ENCODE assay signal across 22 cellular contexts in the genomic region with DNA sequence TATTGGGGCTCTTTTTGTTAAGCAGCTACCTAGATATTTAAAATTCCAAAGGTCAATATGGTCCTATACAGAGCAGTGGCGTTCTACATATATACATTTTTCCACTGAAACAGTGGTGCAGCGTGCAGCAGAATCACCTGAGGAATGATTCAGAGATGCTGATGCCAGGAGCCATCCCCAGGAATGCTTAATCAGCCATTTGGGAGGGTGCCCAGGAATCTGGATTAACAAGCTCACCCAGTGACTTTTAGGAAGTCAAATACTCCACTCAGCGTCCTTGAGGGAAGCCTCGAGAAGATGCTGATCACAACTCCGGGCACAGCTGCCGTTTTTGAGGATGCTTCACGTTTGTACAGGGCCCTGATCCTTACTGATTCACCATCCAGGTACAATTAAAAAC.
DNase-seq lines count a peak whose midpoint lies in the region; ATAC-seq and TF ChIP-seq lines count a peak whose summit lies in the region.
"Had no signal": no experiment of that assay in that cellular context is flagged by ENCODE, and none has a peak within 500 bp of the region (broad histone marks: within the 10 kb centered on the region; RNA-seq: fewer than 3 reads in every experiment).

No MANE protein-coding gene starts in this region.

- no peaks in the 10 kb centered on the region for H3K27me3 Mint-ChIP-seq in GM23338 (ENCODE audit: insufficient read depth, low read depth, poor library complexity)
- H3K27me3 Mint-ChIP-seq in CD8-positive, alpha-beta T cell (ENCODE audit: low read depth) = no peaks in the 10 kb centered on the region
- no peaks in the 10 kb centered on the region for H3K27me3 Mint-ChIP-seq in CD14-positive monocyte (ENCODE audit: low read depth in 3 of 3)
- H3K27me3 Mint-ChIP-seq: activated CD4-positive, alpha-beta T cell treated with anti-CD3 and anti-CD28 coated beads for 36 hours; type B pancreatic cell had no signal

- H3K27ac ChIP-seq in GM23338 (ENCODE audit: low read depth) (no peak overlapping the region), mammary epithelial cell (ENCODE audit: insufficient read depth, low read depth, low read length) (peak overlapping the region; percentile 46)
- no peak overlapping the region for H3K27ac ChIP-seq in CD8-positive, alpha-beta T cell (ENCODE audit: low read depth, low read length)
- H3K27ac ChIP-seq: heart left ventricle, SJSA1 had no signal

- no peaks in the 10 kb centered on the region for H4K20me1 ChIP-seq in GM23338 (replicated peaks; ENCODE audit: insufficient read depth)
- no peaks in the 10 kb centered on the region for H4K20me1 ChIP-seq in mammary epithelial cell (ENCODE audit: insufficient read depth, low read length)

- ATAC-seq in GM23338 (no peak), left lobe of liver (no peak)
- ATAC-seq in CD8-positive, alpha-beta T cell = no peak
- ATAC-seq: activated CD4-positive, alpha-beta T cell treated with anti-CD3 and anti-CD28 coated beads for 36 hours; heart left ventricle; Panc1 had no signal

- in situ Hi-C loops in mammary epithelial cell (cut with MboI; ENCODE audit: low sequenced_read_pairs in 2 of 2) = no loop called here

- H3K4me3 ChIP-seq in GM23338 (no peak overlapping the region), mammary epithelial cell (replicated peaks in 1 of 3; ENCODE audit: insufficient read depth in 1 of 3, low read depth in 2 of 3, low read length in 3 of 3) (no peak overlapping the region)
- no peak overlapping the region for H3K4me3 ChIP-seq in CD8-positive, alpha-beta T cell (ENCODE audit: low read depth, low read length)
- H3K4me3 ChIP-seq: heart left ventricle, SJSA1 had no signal

- H3K4me2 ChIP-seq in GM23338 (no peak overlapping the region), mammary epithelial cell (ENCODE audit: insufficient read depth, low read depth, low read length) (peak overlapping the region; percentile 16)

- H2AFZ ChIP-seq in GM23338 = no peak overlapping the region
- no peak overlapping the region for H2AFZ ChIP-seq in mammary epithelial cell (ENCODE audit: low read depth, low read length)

- BruUV-seq in mammary epithelial cell (replicated peaks; lab: Mats Ljungman, UMichigan) = no TSS peak

- H3K36me3 ChIP-seq in GM23338 (ENCODE audit: insufficient read depth) = no peaks in the 10 kb centered on the region
- no peaks in the 10 kb centered on the region for H3K36me3 ChIP-seq in mammary epithelial cell (ENCODE audit: insufficient read depth, low read length)
- no peaks in the 10 kb centered on the region for H3K36me3 ChIP-seq in CD8-positive, alpha-beta T cell (ENCODE audit: insufficient read depth, low read length)
- H3K36me3 ChIP-seq: heart left ventricle, SJSA1 had no signal

- intact Hi-C loops in mammary epithelial cell (cut with micrococcal nuclease) (no loop called here), CD14-positive monocyte (cut with micrococcal nuclease) (no loop called here)
- intact Hi-C loops in CD8-positive, alpha-beta T cell (cut with DNase I, micrococcal nuclease) = no loop called here

- H3K9me3 Mint-ChIP-seq in GM23338 = no peaks in the 10 kb centered on the region
- H3K9me3 Mint-ChIP-seq in CD8-positive, alpha-beta T cell = no peaks in the 10 kb centered on the region
- H3K9me3 Mint-ChIP-seq in CD14-positive monocyte = no peaks in the 10 kb centered on the region
- H3K9me3 Mint-ChIP-seq: H9, type B pancreatic cell had no signal

- H3K4me1 Mint-ChIP-seq in GM23338 (no peaks in the 10 kb centered on the region; the same call in 2 of the 3 replicates), CD14-positive monocyte (peaks cover 13% of the 10 kb centered on the region)
- H3K4me1 Mint-ChIP-seq in CD8-positive, alpha-beta T cell (ENCODE audit: low read depth) = peaks cover 73% of the 10 kb centered on the region

- H3K4me1 ChIP-seq in GM23338 (ENCODE audit: insufficient read depth) = no peaks in the 10 kb centered on the region
- H3K4me1 ChIP-seq in mammary epithelial cell (ENCODE audit: insufficient read depth, low read length) = peaks cover 46% of the 10 kb centered on the region
- H3K4me1 ChIP-seq in CD8-positive, alpha-beta T cell (ENCODE audit: insufficient read depth, low read length) = peaks cover 43% of the 10 kb centered on the region
- H3K4me1 ChIP-seq: SJSA1 had no signal

- 8% methylated on average over 7 of the region's 7 CpGs for WGBS in mammary epithelial cell (ENCODE audit: low coverage, missing lambda C conversion rate)

- H3K9me2 ChIP-seq in GM23338 (ENCODE audit: insufficient read depth) = peaks cover 9% of the 10 kb centered on the region; the same call in 1 of the 2 replicates

- H3K9ac ChIP-seq in mammary epithelial cell (ENCODE audit: insufficient read depth, low read length) = no peak overlapping the region

- H3K36me3 Mint-ChIP-seq in GM23338 (ENCODE audit: low read depth) (no peaks in the 10 kb centered on the region), CD14-positive monocyte (no peaks in the 10 kb centered on the region)
- peaks cover 32% of the 10 kb centered on the region for H3K36me3 Mint-ChIP-seq in CD8-positive, alpha-beta T cell
- H3K36me3 Mint-ChIP-seq: type B pancreatic cell had no signal

- dilution Hi-C loops in mammary epithelial cell (cut with HindIII; ENCODE audit: low sequenced_read_pairs) = no loop called here

- TF ChIP-seq CTCF in GM23338 (conservative IDR thresholded peaks at IDR 0.05; ENCODE audit: low read depth in 2 of 2) = no peak
- TF ChIP-seq CTCF in mammary epithelial cell (conservative IDR thresholded peaks at IDR 0.05 in 1 of 2, IDR thresholded peaks at IDR 0.05 in 1 of 2; ENCODE audit: extremely low read depth in 1 of 2, insufficient read depth in 1 of 2, low read depth in 1 of 2, low read length in 2 of 2) = no peak
- TF ChIP-seq CTCF in CD8-positive, alpha-beta T cell (IDR thresholded peaks at IDR 0.05) = no peak
- no peak for TF ChIP-seq CTCF in CD14-positive monocyte (IDR thresholded peaks at IDR 0.05)

- POLR2A ChIA-PET in CD8-positive, alpha-beta T cell (lab: Charles Lee) = interaction anchor here (1.3 kb wide), 1 partner anchor 18 kb away, joined by 3 read pairs; no protein-coding TSS in a partner anchor

- CTCF ChIA-PET in mammary epithelial cell (lab: Charles Lee; ENCODE audit: low non-redundant PET) = no interaction called here
- CTCF ChIA-PET in CD8-positive, alpha-beta T cell (lab: Charles Lee) = interaction anchor here (0.9 to 2.1 kb wide), 5 partner anchors 19 to 104 kb away, joined by 3 to 7 read pairs (median 3); a partner anchor contains a TSS

- H3F3A ChIP-seq in GM23338 (replicated peaks; ENCODE audit: low read depth) = no peaks in the 10 kb centered on the region

- H3K9me3 ChIP-seq in mammary epithelial cell (replicated peaks; ENCODE audit: insufficient read depth, low read length) = no peaks in the 10 kb centered on the region
- no peaks in the 10 kb centered on the region for H3K9me3 ChIP-seq in CD8-positive, alpha-beta T cell (ENCODE audit: low read length)
- H3K9me3 ChIP-seq: heart left ventricle, SJSA1 had no signal

- DNase-seq in GM23338 (ENCODE audit: low spot score) (peak; percentile 19), M059J (ENCODE audit: low read depth) (peak; percentile 7), mammary epithelial cell (peak; percentile 84), kidney tubule cell (ENCODE audit: low spot score) (peak; percentile 28), activated gamma-delta T cell (lab: John Stamatoyannopoulos, UW) (no peak), left lobe of liver (ENCODE audit: low spot score) (no peak), CD14-positive monocyte (ENCODE audit: low spot score) (no peak)
- no peak for DNase-seq in CD8-positive, alpha-beta T cell
- DNase-seq: activated CD4-positive, alpha-beta T cell treated with anti-CD3 and anti-CD28 coated beads for 36 hours; activated naive CD4-positive, alpha-beta T cell; activated T-cell treated with anti-CD3 and anti-CD28 coated beads, Interleukin-2, amount 50 U/mL, for 1 hour; amniotic stem cell; DMS153; H9; heart left ventricle; IMR-90; MM.1S; NCI-H1436; NCI-H446 treated with DMSO at 0.1 percent for 48 hours had no signal

- H3K4me3 Mint-ChIP-seq in GM23338 (no peak overlapping the region), CD14-positive monocyte (no peak overlapping the region)
- no peak overlapping the region for H3K4me3 Mint-ChIP-seq in CD8-positive, alpha-beta T cell
- H3K4me3 Mint-ChIP-seq: activated CD4-positive, alpha-beta T cell treated with anti-CD3 and anti-CD28 coated beads for 36 hours; H9; type B pancreatic cell had no signal

- H3K79me2 ChIP-seq in GM23338 (replicated peaks; ENCODE audit: insufficient read depth) (no peaks in the 10 kb centered on the region), mammary epithelial cell (ENCODE audit: insufficient read depth, low read length) (no peaks in the 10 kb centered on the region)

- H3K27ac Mint-ChIP-seq in GM23338 (no peak overlapping the region), CD14-positive monocyte (no peak overlapping the region)
- no peak overlapping the region for H3K27ac Mint-ChIP-seq in CD8-positive, alpha-beta T cell
- H3K27ac Mint-ChIP-seq: activated CD4-positive, alpha-beta T cell treated with anti-CD3 and anti-CD28 coated beads for 36 hours; H9; type B pancreatic cell had no signal

- H3K27me3 ChIP-seq in GM23338 (ENCODE audit: insufficient read depth) (no peaks in the 10 kb centered on the region), mammary epithelial cell (ENCODE audit: insufficient read depth, low read length) (no peaks in the 10 kb centered on the region)
- no peaks in the 10 kb centered on the region for H3K27me3 ChIP-seq in CD8-positive, alpha-beta T cell (ENCODE audit: insufficient read depth, low read length)
- H3K27me3 ChIP-seq: heart left ventricle, SJSA1 had no signal

TF ChIP-seq in GM23338, 12 proteins besides CTCF, POLR2A, EP300 and RAD21 (continues in another document):
- TF ChIP-seq CREB1 (CRISPR knock-in tag; IDR thresholded peaks at IDR 0.05; ENCODE audit: low read depth) (no peak), EZH2phosphoT487 (IDR thresholded peaks at IDR 0.05; ENCODE audit: unreplicated experiment) (no peak), ZNF331 (CRISPR knock-in tag; IDR thresholded peaks at IDR 0.05; ENCODE audit: low read depth) (no peak)
- TF ChIP-seq, protein P1, sequence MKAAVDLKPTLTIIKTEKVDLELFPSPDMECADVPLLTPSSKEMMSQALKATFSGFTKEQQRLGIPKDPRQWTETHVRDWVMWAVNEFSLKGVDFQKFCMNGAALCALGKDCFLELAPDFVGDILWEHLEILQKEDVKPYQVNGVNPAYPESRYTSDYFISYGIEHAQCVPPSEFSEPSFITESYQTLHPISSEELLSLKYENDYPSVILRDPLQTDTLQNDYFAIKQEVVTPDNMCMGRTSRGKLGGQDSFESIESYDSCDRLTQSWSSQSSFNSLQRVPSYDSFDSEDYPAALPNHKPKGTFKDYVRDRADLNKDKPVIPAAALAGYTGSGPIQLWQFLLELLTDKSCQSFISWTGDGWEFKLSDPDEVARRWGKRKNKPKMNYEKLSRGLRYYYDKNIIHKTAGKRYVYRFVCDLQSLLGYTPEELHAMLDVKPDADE (IDR thresholded peaks at IDR 0.05) = no peak

Comparison
In these comparisons a context has a peak if more than half of its experiments do, and no peak if none do; other contexts are left out.
1. DNase-seq: peak in GM23338 (single experiment), M059J (single experiment), mammary epithelial cell (single experiment) and kidney tubule cell (single experiment); none in CD8-positive, alpha-beta T cell (0 of 7), activated gamma-delta T cell (single experiment), left lobe of liver (single experiment) and CD14-positive monocyte (single experiment).